ENCODE assay signal across 8 cellular contexts in genomic region chr19:47863514-47863936, GRCh38. TPM values are rescaled to one million over a fixed set of nuclear protein-coding genes. Genes with fewer than 3 reads are reported as not detected.
A peak's percentile ranks its signal among the peaks of the same experiment; 100 is the strongest.
DNase-seq lines count a peak whose midpoint lies in the region; ATAC-seq and TF ChIP-seq lines count a peak whose summit lies in the region.

No MANE protein-coding gene starts in this region.

- no peaks in the 10 kb centered on the region for H3F3A ChIP-seq in GM23248 (ENCODE audit: insufficient read depth)

- H3K4me3 ChIP-seq in AG04450 (ENCODE audit: low read depth, low read length) (no peak overlapping the region), GM23248 (no peak overlapping the region), coronary artery (no peak overlapping the region), right lobe of liver (no peak overlapping the region)

- H3K27me3 ChIP-seq in AG04450 (ENCODE audit: control insufficient read depth, insufficient read depth, low read length) (peaks cover 6% of the 10 kb centered on the region), GM23248 (replicated peaks; ENCODE audit: insufficient read depth) (no peaks in the 10 kb centered on the region), right lobe of liver (no peaks in the 10 kb centered on the region)

- CTCF ChIA-PET in AG04450 (lab: Charles Lee), result interaction anchor here (0.6 to 3.0 kb wide), 25 partner anchors 8 to 153 kb away, joined by 3 to 17 read pairs (median 5); no protein-coding TSS in a partner anchor

- DNase-seq in AG04450 (ENCODE audit: low read depth, low spot score) (peak; percentile 21), GM23248 (peak; percentile 80), NCI-H524 treated with DMSO at 0.1 percent for 48 hours (lab: John Stamatoyannopoulos, UW) (peak; percentile 74), coronary artery (ENCODE audit: low spot score) (peak; percentile 77), right lobe of liver (peak; percentile 87 to 90 (median 88))
- peak; percentile 85 for DNase-seq in activated CD4-positive, alpha-beta T cell treated with anti-CD3 and anti-CD28 coated beads, Interleukin-2, amount 50 U/mL, for 1 hour
- DNase-seq in stimulated activated CD4-positive, alpha-beta T cell treated with anti-CD3 and anti-CD28 coated beads, Interleukin-4, amount 100 ng/mL, for 48 hours (ENCODE audit: low read depth in 2 of 2), result peak; percentile 84 to 96

- in situ Hi-C loops in GM23248 (cut with MboI), result no loop called here

- H3K9me2 ChIP-seq in GM23248 (ENCODE audit: insufficient read depth), result no peaks in the 10 kb centered on the region

- no peak overlapping the region for H3K9ac ChIP-seq in GM23248

- H3K36me3 ChIP-seq in GM23248 (ENCODE audit: low read depth) (no peaks in the 10 kb centered on the region), right lobe of liver (peaks cover 0 to 33% (median under 1%) of the 10 kb centered on the region in 4 donors)

- no peak overlapping the region for H3K4me2 ChIP-seq in GM23248 (ENCODE audit: unreplicated experiment)

- H3K4me1 ChIP-seq in GM23248 (ENCODE audit: insufficient read depth), result no peaks in the 10 kb centered on the region
- H3K4me1 ChIP-seq in right lobe of liver, result no peaks in the 10 kb centered on the region

- POLR2A ChIA-PET in AG04450 (lab: Yijun Ruan, JAX), result no interaction called here

- TF ChIP-seq POLR2A in right lobe of liver (IDR thresholded peaks at IDR 0.05), result peak; percentile 18

- intact Hi-C loops in right lobe of liver (cut with DNase I), result no loop called here

- H3K9me3 ChIP-seq in AG04450 (ENCODE audit: control insufficient read depth, insufficient read depth, low read length) (peaks cover 2% of the 10 kb centered on the region), GM23248 (ENCODE audit: low read depth) (no peaks in the 10 kb centered on the region), right lobe of liver (no peaks in the 10 kb centered on the region)

- no peak overlapping the region for H3K27ac ChIP-seq in AG04450 (ENCODE audit: low read depth, low read length)
- no peak overlapping the region for H3K27ac ChIP-seq in GM23248
- no peak overlapping the region for H3K27ac ChIP-seq in coronary artery
- no peak overlapping the region for H3K27ac ChIP-seq in right lobe of liver

- H2AFZ ChIP-seq in GM23248, result peak overlapping the region; percentile 20; the same call in 1 of the 2 replicates

- H4K20me1 ChIP-seq in GM23248 (ENCODE audit: insufficient read depth), result no peaks in the 10 kb centered on the region

- TF ChIP-seq CTCF in AG04450 (IDR thresholded peaks at IDR 0.05; ENCODE audit: low read depth, low read length), result peak; percentile 97
- TF ChIP-seq CTCF in coronary artery (IDR thresholded peaks at IDR 0.05), result peak; percentile 64
- peak; percentile 79 to 98 (median 96) for TF ChIP-seq CTCF in right lobe of liver (IDR thresholded peaks at IDR 0.05)

- 15 to 17% methylated on average over 14 of the region's 14 CpGs for WGBS in GM23248 (ENCODE audit: low coverage in 1 of 2, low lambda C conversion rate in 2 of 2, missing lambda C conversion rate in 2 of 2), 2 experiments
- 14% methylated on average over 13 of the region's 14 CpGs for WGBS in right lobe of liver (ENCODE audit: insufficient coverage, low coverage, low lambda C conversion rate, missing lambda C conversion rate)

- H3K79me2 ChIP-seq in GM23248 (ENCODE audit: insufficient read depth), result no peaks in the 10 kb centered on the region

- ATAC-seq in right lobe of liver (peak; percentile 56 to 91 (median 84)), GM19397 (IDR thresholded peaks at IDR 0.05; ENCODE audit: unreplicated experiment) (no peak)

RNA-seq across cellular contexts. Expression of gene TPRX2, which starts 4.5 kb away (rescaled TPM):
- not detected in 2 replicates for polyA plus RNA-seq in AG04450 (2011; rRNA removed)
- polyA minus RNA-seq in AG04450 (2011; rRNA and poly(A)+ RNA removed), result not detected in 2 replicates
- total RNA-seq in GM23248 (2014; rRNA removed; shearing (Covaris generic)), result not detected in 2 replicates
- not detected in 2 replicates for polyA plus RNA-seq in GM23248 (2016; fragmentation: Nextera tagmentation; extraction: Ambion mirVana)
- total RNA-seq in right lobe of liver, result not detected

RNA-seq across cellular contexts. Expression of gene SULT2A1, which starts 22.6 kb away (rescaled TPM):
- not detected in 2 replicates for polyA plus RNA-seq in AG04450 (2011; rRNA removed)
- polyA minus RNA-seq in AG04450 (2011; rRNA and poly(A)+ RNA removed), result not detected in 2 replicates
- not detected in 2 replicates for total RNA-seq in GM23248 (2014; rRNA removed; shearing (Covaris generic))
- not detected in 2 replicates for polyA plus RNA-seq in GM23248 (2016; fragmentation: Nextera tagmentation; extraction: Ambion mirVana)
- 1,000 to 10,000 TPM in 1 of 6 experiments, 100 to 1,000 TPM in 5; 156 to 1,019 (median 382) TPM for total RNA-seq in right lobe of liver

RNA-seq across cellular contexts. Expression of gene CRX, which starts 41.8 kb away (rescaled TPM):
- polyA plus RNA-seq in AG04450 (2011; rRNA removed) (not detected in 2 replicates), GM23248 (2016; fragmentation: Nextera tagmentation; extraction: Ambion mirVana) (not detected in 2 replicates)
- not detected in 2 replicates for polyA minus RNA-seq in AG04450 (2011; rRNA and poly(A)+ RNA removed)
- total RNA-seq in GM23248 (2014; rRNA removed; shearing (Covaris generic)), result not detected in 2 replicates
- not detected for total RNA-seq in right lobe of liver

RNA-seq across cellular contexts. Expression of gene TPRX1, which starts 59.2 kb away (rescaled TPM):
- not detected in 2 replicates for polyA plus RNA-seq in AG04450 (2011; rRNA removed)
- polyA minus RNA-seq in AG04450 (2011; rRNA and poly(A)+ RNA removed), result not detected in 2 replicates
- not detected in 2 replicates for total RNA-seq in GM23248 (2014; rRNA removed; shearing (Covaris generic))
- not detected in 2 replicates for polyA plus RNA-seq in GM23248 (2016; fragmentation: Nextera tagmentation; extraction: Ambion mirVana)
- total RNA-seq in right lobe of liver, result not detected

Comparison
In these comparisons a context has a peak if more than half of its experiments do, and no peak if none do; other contexts are left out.
1. DNase-seq: peak in every context shown above with its lines; median percentile 90 in stimulated activated CD4-positive, alpha-beta T cell treated with anti-CD3 and anti-CD28 coated beads, Interleukin-4, amount 100 ng/mL, for 48 hours; 88 in right lobe of liver; 85 in activated CD4-positive, alpha-beta T cell treated with anti-CD3 and anti-CD28 coated beads, Interleukin-2, amount 50 U/mL, for 1 hour; 80 in GM23248; 77 in coronary artery; 74 in NCI-H524 treated with DMSO at 0.1 percent for 48 hours; 21 in AG04450.
2. RNA of gene SULT2A1, which starts 22.6 kb away (total RNA-seq): 156 to 1,019 TPM in right lobe of liver; not detected in GM23248; every median in the first group is over 100 times any median in the second.
3. Peak in every context shown above with its lines, with median percentiles within 50 percentile points of each other: CTCF ChIP-seq.